ENCODE assay signal across 12 cellular contexts in the genomic region with DNA sequence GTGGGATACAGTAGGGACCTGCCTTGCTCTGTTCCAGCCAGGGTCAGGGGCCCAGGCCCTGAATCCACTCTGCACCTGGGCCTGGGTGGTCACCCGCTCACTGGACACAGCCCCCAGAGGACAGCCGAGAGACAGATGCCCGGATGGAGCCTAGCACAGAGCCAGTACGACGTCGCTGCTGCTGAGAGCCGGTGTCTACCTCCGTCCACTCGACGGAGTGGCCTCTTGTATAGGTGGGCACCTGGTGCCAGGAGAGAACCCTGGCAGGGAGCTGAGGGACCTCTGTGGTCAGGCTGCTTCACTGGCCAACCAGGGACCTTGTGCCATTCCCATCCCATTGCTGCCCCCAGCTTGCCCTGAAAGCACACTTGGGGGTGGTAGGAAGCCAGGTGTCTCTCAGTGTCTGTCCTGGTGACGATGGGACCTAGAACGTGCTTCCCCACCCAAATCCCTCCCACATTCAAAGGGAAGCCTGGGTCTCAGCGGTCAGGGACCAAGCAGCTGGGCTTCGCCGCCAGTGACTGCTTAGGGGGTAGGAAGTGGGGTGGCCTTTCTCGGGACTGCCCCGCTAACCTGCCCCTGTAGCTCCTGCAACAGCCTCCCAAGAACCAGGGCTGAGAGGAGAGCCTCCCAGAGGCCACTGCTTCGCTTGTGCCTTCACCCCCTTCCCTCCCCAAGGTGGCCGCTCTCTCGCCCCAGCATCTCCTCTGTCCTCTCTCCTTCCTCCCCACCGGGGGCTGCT. TPM values are rescaled to one million over a fixed set of nuclear protein-coding genes. Genes with fewer than 3 reads are reported as not detected.
DNase-seq lines count a peak whose midpoint lies in the region; ATAC-seq and TF ChIP-seq lines count a peak whose summit lies in the region.
"Had no signal": no experiment of that assay in that cellular context is flagged by ENCODE, and none has a peak within 500 bp of the region (broad histone marks: within the 10 kb centered on the region; RNA-seq: fewer than 3 reads in every experiment).

No MANE protein-coding gene starts in this region.

- H3K9me3 Mint-ChIP-seq in activated CD8-positive, alpha-beta T cell treated with anti-CD3 and anti-CD28 coated beads for 36 hours, result no peaks in the 10 kb centered on the region

- H3K36me3 Mint-ChIP-seq in activated CD8-positive, alpha-beta T cell treated with anti-CD3 and anti-CD28 coated beads for 36 hours (ENCODE audit: low read depth), result no peaks in the 10 kb centered on the region

- CTCF ChIA-PET in activated CD8-positive, alpha-beta T cell treated with anti-CD3 and anti-CD28 coated beads for 36 hours (lab: Charles Lee), result interaction anchor here (1.0 to 2.7 kb wide), 5 partner anchors 9 to 55 kb away, joined by 4 to 43 read pairs (median 5); no protein-coding TSS in a partner anchor

- WGBS in mesodermal cell (ENCODE audit: insufficient coverage in 2 of 2), 2 experiments, result 91 to 93% methylated on average over 10 to 14 of the region's 21 CpGs
- WGBS in thymus, result 91% methylated on average over 21 of the region's 21 CpGs

- no peak for TF ChIP-seq CTCF in activated CD8-positive, alpha-beta T cell treated with anti-CD3 and anti-CD28 coated beads for 36 hours (IDR thresholded peaks at IDR 0.05)

- H3K27ac Mint-ChIP-seq in activated CD8-positive, alpha-beta T cell treated with anti-CD3 and anti-CD28 coated beads for 36 hours, result peak overlapping the region; percentile 87

- ATAC-seq in Right ventricle myocardium inferior (no peak), left cardiac atrium (no peak), HG03108 (IDR thresholded peaks at IDR 0.05; ENCODE audit: unreplicated experiment) (no peak), HG02759 (IDR thresholded peaks at IDR 0.05; ENCODE audit: unreplicated experiment) (no peak)
- no peak for ATAC-seq in activated CD8-positive, alpha-beta T cell treated with anti-CD3 and anti-CD28 coated beads for 36 hours

- H3K4me3 ChIP-seq in mesodermal cell (ENCODE audit: extremely low read depth, insufficient read depth, low read length, poor library complexity, severe bottlenecking) (no peak overlapping the region), thymus (ENCODE audit: low read length) (no peak overlapping the region)

- no peak overlapping the region for H3K4me3 Mint-ChIP-seq in activated CD8-positive, alpha-beta T cell treated with anti-CD3 and anti-CD28 coated beads for 36 hours

- DNase-seq in Right ventricle myocardium inferior (ENCODE audit: missing footprints), result peak; percentile 42
- no peak for DNase-seq in left cardiac atrium
- DNase-seq in activated CD8-positive, alpha-beta T cell treated with anti-CD3 and anti-CD28 coated beads for 36 hours, result no peak
- no peak for DNase-seq in NCI-H510A (lab: John Stamatoyannopoulos, UW)
- DNase-seq: NCI-H1694, NCI-H748 treated with DMSO at 0.1 percent for 48 hours, RPMI8226, T1000 had no signal

- H3K36me3 ChIP-seq in mesodermal cell (ENCODE audit: control insufficient read depth, insufficient read depth, low read length) (no peaks in the 10 kb centered on the region), thymus (ENCODE audit: control insufficient read depth, insufficient read depth) (no peaks in the 10 kb centered on the region)

- H3K27me3 ChIP-seq in thymus (ENCODE audit: control insufficient read depth, insufficient read depth), result no peaks in the 10 kb centered on the region

- intact Hi-C loops in Right ventricle myocardium inferior (cut with DNase I), result no loop called here
- intact Hi-C loops in left cardiac atrium (cut with DNase I), result no loop called here
- intact Hi-C loops in activated CD8-positive, alpha-beta T cell treated with anti-CD3 and anti-CD28 coated beads for 36 hours (cut with micrococcal nuclease), result no loop called here

- POLR2A ChIA-PET in activated CD8-positive, alpha-beta T cell treated with anti-CD3 and anti-CD28 coated beads for 36 hours (lab: Charles Lee), result interaction anchor here (1.7 to 2.4 kb wide), 3 partner anchors 9 to 14 kb away, joined by 7 to 14 read pairs (median 13); a partner anchor contains a TSS

- H3K4me1 ChIP-seq in mesodermal cell (ENCODE audit: control insufficient read depth, insufficient read depth, low read length, poor library complexity, severe bottlenecking) (peaks cover 24% of the 10 kb centered on the region), thymus (ENCODE audit: control insufficient read depth, insufficient read depth, low read length) (peaks cover 9% of the 10 kb centered on the region)

- H3K27ac ChIP-seq in mesodermal cell (ENCODE audit: low read depth, low read length, severe bottlenecking) (peak overlapping the region; percentile 13), thymus (ENCODE audit: low read depth) (peak overlapping the region; percentile 91)

- H3K27me3 Mint-ChIP-seq in activated CD8-positive, alpha-beta T cell treated with anti-CD3 and anti-CD28 coated beads for 36 hours, result no peaks in the 10 kb centered on the region

- H3K4me1 Mint-ChIP-seq in activated CD8-positive, alpha-beta T cell treated with anti-CD3 and anti-CD28 coated beads for 36 hours (ENCODE audit: low read depth), result peaks cover 26% of the 10 kb centered on the region

- no peaks in the 10 kb centered on the region for H3K9me3 ChIP-seq in mesodermal cell (ENCODE audit: control insufficient read depth, low read length)
- peaks cover 2% of the 10 kb centered on the region for H3K9me3 ChIP-seq in thymus (ENCODE audit: control insufficient read depth)

RNA-seq across cellular contexts. Expression of a gene that starts 10.3 kb away (rescaled TPM):
- total RNA-seq in Right ventricle myocardium inferior, result 71.6 TPM
- 10 to 100 TPM; 47.5 to 70.0 TPM for total RNA-seq in left cardiac atrium
- total RNA-seq in activated CD8-positive, alpha-beta T cell treated with anti-CD3 and anti-CD28 coated beads for 36 hours, result 10 to 100 TPM; 38.4 to 41.8 TPM
- polyA plus RNA-seq in mesodermal cell (2013, experiment 1 of 2), result 69.1 TPM
- polyA plus RNA-seq in mesodermal cell (2013, experiment 2 of 2), result 61.2 TPM
- 47.1 TPM for polyA plus RNA-seq in thymus

RNA-seq across cellular contexts. Expression of a gene that starts 14.1 kb away (rescaled TPM):
- total RNA-seq in Right ventricle myocardium inferior (14.6 TPM), left cardiac atrium (10 to 100 TPM; 15.8 to 17.4 TPM)
- 10 to 100 TPM; 41.0 to 42.8 TPM for total RNA-seq in activated CD8-positive, alpha-beta T cell treated with anti-CD3 and anti-CD28 coated beads for 36 hours
- 15.3 TPM for polyA plus RNA-seq in mesodermal cell (2013, experiment 1 of 2)
- 15.9 TPM for polyA plus RNA-seq in mesodermal cell (2013, experiment 2 of 2)
- 25.7 TPM for polyA plus RNA-seq in thymus
